Comparison of ENCODE assay signal across 9 cellular contexts in genomic region chr20:309306-309840, GRCh38. TPM values are rescaled to one million over a fixed set of nuclear protein-coding genes. Genes with fewer than 3 reads are reported as not detected.
DNase-seq lines count a peak whose midpoint lies in the region; ATAC-seq and TF ChIP-seq lines count a peak whose summit lies in the region.
"Had no signal": no experiment of that assay in that cellular context is flagged by ENCODE, and none has a peak within 500 bp of the region (broad histone marks: within the 10 kb centered on the region; RNA-seq: fewer than 3 reads in every experiment).

No MANE protein-coding gene starts in this region.

- H3K27ac Mint-ChIP-seq in activated B cell treated with CpG ODN at 0.5 μM for 24 hours, result peak overlapping the region; percentile 65

- CTCF ChIA-PET in activated B cell treated with CpG ODN at 0.5 μM for 24 hours (lab: Charles Lee), result interaction anchor here (0.7 to 2.4 kb wide), 2 partner anchors 14 to 21 kb away, joined by 3 to 9 read pairs; no protein-coding TSS in a partner anchor

- intact Hi-C loops in activated B cell treated with CpG ODN at 0.5 μM for 24 hours (cut with micrococcal nuclease), result no loop called here

- H3K27me3 ChIP-seq in iPS-18a (ENCODE audit: control insufficient read depth, insufficient read depth, low read length) (no peaks in the 10 kb centered on the region), stomach smooth muscle (ENCODE audit: control insufficient read depth in 1 of 2, insufficient read depth in 2 of 2, low read length in 2 of 2) (no peaks in the 10 kb centered on the region)

- H3K4me3 ChIP-seq in iPS-18a (ENCODE audit: low read length) (peak overlapping the region; percentile 66), stomach smooth muscle (ENCODE audit: low read length in 2 of 2) (peak overlapping the region; percentile 69 to 91)

- POLR2A ChIA-PET in activated B cell treated with CpG ODN at 0.5 μM for 24 hours (lab: Charles Lee), result interaction anchor here (1.6 to 2.3 kb wide), 3 partner anchors 10 to 15 kb away, joined by 7 to 23 read pairs (median 8); partner anchors contain the start of genes SOX12 and ZCCHC3

- H3K9me3 Mint-ChIP-seq in activated B cell treated with CpG ODN at 0.5 μM for 24 hours, result no peaks in the 10 kb centered on the region

- no peak for ATAC-seq in activated B cell treated with CpG ODN at 0.5 μM for 24 hours (ENCODE audit: low read depth)
- ATAC-seq in HG02763 (IDR thresholded peaks at IDR 0.05; ENCODE audit: unreplicated experiment), result no peak

- H3K36me3 ChIP-seq in iPS-18a (ENCODE audit: control insufficient read depth, low read depth, low read length) (no peaks in the 10 kb centered on the region), stomach smooth muscle (ENCODE audit: control insufficient read depth in 2 of 2, insufficient read depth in 2 of 2, low read length in 2 of 2) (no peaks in the 10 kb centered on the region)

- no peaks in the 10 kb centered on the region for H3K9me3 ChIP-seq in iPS-18a (ENCODE audit: control insufficient read depth, low read depth, low read length)
- no peaks in the 10 kb centered on the region for H3K9me3 ChIP-seq in stomach smooth muscle (ENCODE audit: control insufficient read depth in 2 of 2, low read length in 2 of 2)

- peak overlapping the region; percentile 86 for H3K4me3 Mint-ChIP-seq in activated B cell treated with CpG ODN at 0.5 μM for 24 hours

- H3K9ac ChIP-seq in iPS-18a (ENCODE audit: low read length) (peak overlapping the region; percentile 76), stomach smooth muscle (ENCODE audit: low read length in 2 of 2) (peak overlapping the region; percentile 55 to 59)

- TF ChIP-seq CTCF in activated B cell treated with CpG ODN at 0.5 μM for 24 hours (IDR thresholded peaks at IDR 0.05), result no peak

- peak; percentile 44 to 72 (median 55) for DNase-seq in NCI-H1417 (lab: John Stamatoyannopoulos, UW)
- no peak for DNase-seq in NCI-H1417 treated with DMSO at 0.1 percent for 48 hours (lab: John Stamatoyannopoulos, UW)
- no peak for DNase-seq in activated B cell treated with CpG ODN at 0.5 μM for 24 hours
- DNase-seq in T1000 (lab: John Stamatoyannopoulos, UW), result no peak
- no peak for DNase-seq in NCI-H1694 (lab: John Stamatoyannopoulos, UW)

- H3K4me1 ChIP-seq in iPS-18a (ENCODE audit: control insufficient read depth, low read depth, low read length), result peaks cover 21% of the 10 kb centered on the region
- peaks cover 16% of the 10 kb centered on the region for H3K4me1 ChIP-seq in stomach smooth muscle (ENCODE audit: control insufficient read depth, insufficient read depth, low read length)

- no peaks in the 10 kb centered on the region for H3K27me3 Mint-ChIP-seq in activated B cell treated with CpG ODN at 0.5 μM for 24 hours

- H3K4me1 Mint-ChIP-seq in activated B cell treated with CpG ODN at 0.5 μM for 24 hours, result peaks cover 18% of the 10 kb centered on the region

- peak overlapping the region; percentile 78 for H3K27ac ChIP-seq in iPS-18a (ENCODE audit: low read length)
- H3K27ac ChIP-seq in stomach smooth muscle (ENCODE audit: low read length), result peak overlapping the region; percentile 77
- H3K27ac ChIP-seq: C4-2B had no signal

- H3K36me3 Mint-ChIP-seq in activated B cell treated with CpG ODN at 0.5 μM for 24 hours (ENCODE audit: low read depth), result no peaks in the 10 kb centered on the region

RNA-seq across cellular contexts. Expression of gene ZCCHC3, which starts 12.0 kb away (rescaled TPM):
- 25.9 and 28.1 TPM in 2 replicates for total RNA-seq in activated B cell treated with CpG ODN at 0.5 μM for 24 hours

RNA-seq across cellular contexts. Expression of gene SOX12, which starts 16.0 kb away (rescaled TPM):
- 6.1 and 6.2 TPM in 2 replicates for total RNA-seq in activated B cell treated with CpG ODN at 0.5 μM for 24 hours

RNA-seq across cellular contexts. Expression of gene C20orf96, which starts 18.8 kb away (rescaled TPM):
- total RNA-seq in activated B cell treated with CpG ODN at 0.5 μM for 24 hours, result 5.3 and 5.5 TPM in 2 replicates

RNA-seq across cellular contexts. Expression of gene NRSN2, which starts 37.5 kb away (rescaled TPM):
- 7.6 and 12.8 TPM in 2 replicates for total RNA-seq in activated B cell treated with CpG ODN at 0.5 μM for 24 hours

RNA-seq across cellular contexts. Expression of gene DEFB132, which starts 51.8 kb away (rescaled TPM):
- not detected in 2 replicates for total RNA-seq in activated B cell treated with CpG ODN at 0.5 μM for 24 hours

Comparison
In these comparisons a context has a peak if more than half of its experiments do, and no peak if none do; other contexts are left out.
1. DNase-seq: peak in NCI-H1417 (3 of 3); none in NCI-H1417 treated with DMSO at 0.1 percent for 48 hours (single experiment), activated B cell treated with CpG ODN at 0.5 μM for 24 hours (single experiment), T1000 (single experiment) and NCI-H1694 (single experiment).